ENCODE assay signal across 1 cellular context in the genomic region with DNA sequence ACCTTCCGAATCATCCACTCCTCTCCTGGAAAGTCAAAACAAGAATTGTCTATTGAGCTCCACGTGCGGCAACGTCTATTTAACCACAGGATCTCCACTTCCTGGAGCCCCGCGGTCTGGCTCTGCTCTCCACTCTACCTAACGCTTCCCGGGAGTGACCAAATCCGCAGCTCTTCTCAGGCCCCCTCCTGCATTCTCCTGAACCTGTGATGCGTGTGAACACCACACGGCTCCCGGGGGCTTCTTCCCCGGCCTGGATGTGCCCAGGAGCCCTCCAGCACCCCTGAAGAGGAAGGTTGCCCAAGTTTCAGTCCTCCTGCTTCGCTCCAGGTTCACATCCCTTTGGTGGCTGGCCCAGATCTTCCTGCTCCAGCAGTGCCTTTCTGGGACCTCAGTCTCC.
TF ChIP-seq lines count a peak whose summit lies in the region.

No MANE protein-coding gene starts in this region.

TF ChIP-seq in H1, 55 proteins besides CTCF, POLR2A, EP300 and RAD21 (continued from another document):
- TF ChIP-seq, protein P1, sequence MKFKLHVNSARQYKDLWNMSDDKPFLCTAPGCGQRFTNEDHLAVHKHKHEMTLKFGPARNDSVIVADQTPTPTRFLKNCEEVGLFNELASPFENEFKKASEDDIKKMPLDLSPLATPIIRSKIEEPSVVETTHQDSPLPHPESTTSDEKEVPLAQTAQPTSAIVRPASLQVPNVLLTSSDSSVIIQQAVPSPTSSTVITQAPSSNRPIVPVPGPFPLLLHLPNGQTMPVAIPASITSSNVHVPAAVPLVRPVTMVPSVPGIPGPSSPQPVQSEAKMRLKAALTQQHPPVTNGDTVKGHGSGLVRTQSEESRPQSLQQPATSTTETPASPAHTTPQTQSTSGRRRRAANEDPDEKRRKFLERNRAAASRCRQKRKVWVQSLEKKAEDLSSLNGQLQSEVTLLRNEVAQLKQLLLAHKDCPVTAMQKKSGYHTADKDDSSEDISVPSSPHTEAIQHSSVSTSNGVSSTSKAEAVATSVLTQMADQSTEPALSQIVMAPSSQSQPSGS (IDR thresholded peaks at IDR 0.05; ENCODE audit: low read length): no peak
TF ChIP-seq in H1: peak in this region for 1.
